10 cellular contexts compared by ENCODE assay signal in genomic region chr20:63279931-63280330, GRCh38. TPM values are rescaled to one million over a fixed set of nuclear protein-coding genes. Genes with fewer than 3 reads are reported as not detected.
"Had no signal": no experiment of that assay in that cellular context is flagged by ENCODE, and none has a peak within 500 bp of the region (broad histone marks: within the 10 kb centered on the region; RNA-seq: fewer than 3 reads in every experiment).

No MANE protein-coding gene starts in this region.

- H3K4me1 ChIP-seq: HAP-1 had no signal

- H3K27ac ChIP-seq: GM23248 had no signal

- DNase-seq: GM23248, GOT3, H7, HFFc6, KBM-7 had no signal

- H3K4me3 ChIP-seq: GM23248, HAP-1 had no signal

- H3K9ac ChIP-seq: GM23248 had no signal

- ATAC-seq: HCT116 had no signal

- H3K9me3 ChIP-seq: HAP-1 had no signal

RNA-seq across cellular contexts. Expression of gene COL20A1, which starts 13.1 kb away (rescaled TPM):
- total RNA-seq: GM23248 had no signal
- polyA plus RNA-seq: GM23248, IgD-negative memory B cell had no signal

RNA-seq across cellular contexts. Expression of gene NKAIN4, which starts 25.7 kb away (rescaled TPM):
- total RNA-seq: GM23248, H4, HFFc6, HT-29 had no signal
- polyA plus RNA-seq: GM23248, IgD-negative memory B cell had no signal

RNA-seq across cellular contexts. Expression of gene BIRC7, which starts 44.2 kb away (rescaled TPM):
- total RNA-seq: GM23248, H7, HFFc6 had no signal
- polyA plus RNA-seq: GM23248, IgD-negative memory B cell had no signal
